In the genomic region with DNA sequence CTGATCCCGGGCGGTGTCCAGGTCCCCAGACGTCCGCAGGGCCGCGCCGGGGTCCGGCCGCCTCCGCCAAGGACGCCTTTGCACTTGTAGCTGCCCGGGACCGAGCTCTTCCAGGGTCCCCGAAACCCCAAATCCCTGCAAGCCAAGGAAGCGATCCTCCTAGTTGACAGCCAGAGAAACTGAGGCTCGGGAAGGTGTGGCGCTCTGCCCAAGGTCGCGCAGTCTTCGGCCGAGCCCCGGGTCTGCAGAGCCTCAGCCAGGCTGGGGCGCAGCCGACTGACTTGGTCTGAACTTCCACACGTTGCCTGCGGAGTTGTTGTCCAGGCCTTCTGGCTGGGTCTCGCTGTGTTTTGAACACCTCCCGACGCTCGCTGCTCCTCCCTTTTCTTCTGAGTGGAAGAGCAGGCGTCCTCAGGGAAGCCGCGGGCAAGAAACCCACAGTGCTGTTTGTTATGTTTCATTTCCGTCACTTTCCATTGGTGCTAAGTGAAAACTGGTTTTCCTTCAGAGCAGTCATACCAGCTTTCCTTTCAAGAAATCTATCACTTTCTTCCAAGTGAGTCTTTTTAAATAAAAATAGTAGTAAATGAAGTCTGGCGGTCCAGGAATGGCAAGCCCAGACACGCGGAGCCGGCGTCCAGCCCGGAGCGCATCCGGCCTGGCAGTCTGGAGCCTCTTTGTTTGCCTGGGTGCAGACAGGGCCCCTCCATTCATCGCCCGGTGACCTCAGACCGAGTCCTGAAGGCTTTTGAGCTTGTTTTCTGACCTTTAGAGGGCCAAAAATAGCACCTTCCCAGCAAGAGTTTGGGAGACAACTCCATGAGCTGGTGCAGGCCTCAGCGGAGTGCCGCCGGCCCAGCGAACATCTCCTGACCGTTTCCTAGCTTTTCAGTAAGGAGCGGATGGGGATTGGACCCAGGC, we compare ENCODE assay signal across 7 cellular contexts. TPM values are rescaled to one million over a fixed set of nuclear protein-coding genes. Genes with fewer than 3 reads are reported as not detected.
A peak's percentile ranks its signal among the peaks of the same experiment; 100 is the strongest.
DNase-seq lines count a peak whose midpoint lies in the region; ATAC-seq and TF ChIP-seq lines count a peak whose summit lies in the region.

No MANE protein-coding gene starts in this region.

- H3K36me3 ChIP-seq in esophagus muscularis mucosa = peaks cover 0 to 14% (median 5%) of the 10 kb centered on the region in 4 donors
- no peaks in the 10 kb centered on the region for H3K36me3 ChIP-seq in muscle layer of colon (ENCODE audit: insufficient read depth, low read length)
- H3K36me3 ChIP-seq in transverse colon = no peaks in the 10 kb centered on the region

- 10% methylated on average over 25 of the region's 51 CpGs for WGBS in esophagus muscularis mucosa
- WGBS in transverse colon (ENCODE audit: low coverage in 1 of 2), 2 donors = 26 to 32% methylated on average over 6 to 37 of the region's 51 CpGs

- intact Hi-C loops in activated CD4-positive, alpha-beta memory T cell treated with anti-CD3 and anti-CD28 coated beads for 36 hours (cut with micrococcal nuclease) = no loop called here
- intact Hi-C loops in esophagus muscularis mucosa (cut with DNase I) (loop anchor here (2.0 kb wide), 1 partner anchor 33 kb away; a partner anchor contains a TSS), transverse colon (cut with DNase I; ENCODE audit: low total_unique reads) (no loop called here)

- H3K4me3 Mint-ChIP-seq in activated CD4-positive, alpha-beta memory T cell treated with anti-CD3 and anti-CD28 coated beads for 36 hours = peak overlapping the region; percentile 83

- CTCF ChIA-PET in activated CD4-positive, alpha-beta memory T cell treated with anti-CD3 and anti-CD28 coated beads for 36 hours (lab: Charles Lee) = interaction anchor here (1.0 to 1.8 kb wide), 5 partner anchors 15 to 191 kb away, joined by 3 to 5 read pairs (median 4); a partner anchor contains a TSS

- TF ChIP-seq POLR2A in esophagus muscularis mucosa (IDR thresholded peaks at IDR 0.05; ENCODE audit: low read depth) (no peak), transverse colon (IDR thresholded peaks at IDR 0.05) (peak; percentile 28)

- TF ChIP-seq CTCF in esophagus muscularis mucosa (IDR thresholded peaks at IDR 0.05) (no peak), transverse colon (IDR thresholded peaks at IDR 0.05) (no peak)

- H3K4me1 ChIP-seq in esophagus muscularis mucosa (peaks cover 15 to 47% (median 36%) of the 10 kb centered on the region in 4 donors), muscle layer of colon (ENCODE audit: insufficient read depth, low read length) (peaks cover 34% of the 10 kb centered on the region), transverse colon (peaks cover 2 to 28% (median 11%) of the 10 kb centered on the region in 4 donors)

- DNase-seq in EH (ENCODE audit: low read depth) = peak; percentile 76
- DNase-seq in LoVo (ENCODE audit: low spot score) = peak; percentile 26
- peak; percentile 30 for DNase-seq in activated CD4-positive, alpha-beta memory T cell treated with anti-CD3 and anti-CD28 coated beads for 36 hours
- no peak for DNase-seq in esophagus muscularis mucosa (ENCODE audit: extremely low spot score)
- peak; percentile 47 for DNase-seq in transverse colon

- peak overlapping the region; percentile 82 for H3K9ac ChIP-seq in muscle layer of colon (ENCODE audit: low read length)

- H3K27ac ChIP-seq in esophagus muscularis mucosa (replicated peaks in 1 of 4) (peak overlapping the region; percentile 82 to 89 (median 87)), muscle layer of colon (ENCODE audit: low read depth, low read length) (peak overlapping the region; percentile 86), transverse colon (peak overlapping the region; percentile 85 to 89 (median 86))

- H3K9me3 Mint-ChIP-seq in activated CD4-positive, alpha-beta memory T cell treated with anti-CD3 and anti-CD28 coated beads for 36 hours = no peaks in the 10 kb centered on the region

- no peaks in the 10 kb centered on the region for H3K27me3 Mint-ChIP-seq in activated CD4-positive, alpha-beta memory T cell treated with anti-CD3 and anti-CD28 coated beads for 36 hours

- peak; percentile 34 for ATAC-seq in GM21528 (IDR thresholded peaks at IDR 0.05; ENCODE audit: low FRiP score, unreplicated experiment)

- H3K27me3 ChIP-seq in esophagus muscularis mucosa (no peaks in the 10 kb centered on the region), muscle layer of colon (ENCODE audit: control insufficient read depth in 1 of 2, insufficient read depth in 2 of 2, low read length in 2 of 2) (no peaks in the 10 kb centered on the region), transverse colon (no peaks in the 10 kb centered on the region)

- peaks cover 14% of the 10 kb centered on the region for H3K4me1 Mint-ChIP-seq in activated CD4-positive, alpha-beta memory T cell treated with anti-CD3 and anti-CD28 coated beads for 36 hours (ENCODE audit: low read depth)

- in situ Hi-C loops in transverse colon (cut with MboI; ENCODE audit: low pct_ligation_motif_present in 1 of 4, low pct_unique_long_range_greater_than_20kb in 1 of 4, low sequenced_read_pairs in 3 of 4) = no loop called here

- no peak for TF ChIP-seq EP300 in esophagus muscularis mucosa (IDR thresholded peaks at IDR 0.05)
- no peak for TF ChIP-seq EP300 in transverse colon (IDR thresholded peaks at IDR 0.05; ENCODE audit: low read depth)

- no peak overlapping the region for H3K27ac Mint-ChIP-seq in activated CD4-positive, alpha-beta memory T cell treated with anti-CD3 and anti-CD28 coated beads for 36 hours

- H3K36me3 Mint-ChIP-seq in activated CD4-positive, alpha-beta memory T cell treated with anti-CD3 and anti-CD28 coated beads for 36 hours = peaks cover 4% of the 10 kb centered on the region

- peak overlapping the region; percentile 87 to 98 (median 94) for H3K4me3 ChIP-seq in esophagus muscularis mucosa
- H3K4me3 ChIP-seq in muscle layer of colon (ENCODE audit: low read depth in 1 of 2, low read length in 2 of 2) = peak overlapping the region; percentile 84 to 97
- peak overlapping the region; percentile 53 to 98 (median 94) for H3K4me3 ChIP-seq in transverse colon

- no peaks in the 10 kb centered on the region for H3K9me3 ChIP-seq in esophagus muscularis mucosa
- no peaks in the 10 kb centered on the region for H3K9me3 ChIP-seq in muscle layer of colon (ENCODE audit: low read length)
- H3K9me3 ChIP-seq in transverse colon = no peaks in the 10 kb centered on the region

- POLR2A ChIA-PET in activated CD4-positive, alpha-beta memory T cell treated with anti-CD3 and anti-CD28 coated beads for 36 hours (lab: Charles Lee) = interaction anchor here (1.8 kb wide), 1 partner anchor 32 kb away, joined by 17 read pairs; a partner anchor contains a TSS

RNA-seq across cellular contexts. Expression of a gene that starts 0.7 kb away (rescaled TPM):
- total RNA-seq in activated CD4-positive, alpha-beta memory T cell treated with anti-CD3 and anti-CD28 coated beads for 36 hours = 1 to 10 TPM; 5.5 to 5.9 TPM
- total RNA-seq in esophagus muscularis mucosa (10 to 100 TPM; 48.2 to 75.0 (median 54.5) TPM), transverse colon (10 to 100 TPM; 15.3 to 30.7 (median 25.5) TPM)

RNA-seq across cellular contexts. Expression of a gene that starts 32.5 kb away (rescaled TPM):
- total RNA-seq in activated CD4-positive, alpha-beta memory T cell treated with anti-CD3 and anti-CD28 coated beads for 36 hours = 100 to 1,000 TPM in 1 of 2 experiments, 10 to 100 TPM in 1; 99.7 to 101 TPM
- 1 to 10 TPM in 3 of 4 donors, under 1 TPM in 1; 0.66 to 2.1 (median 1.4) TPM for total RNA-seq in esophagus muscularis mucosa
- total RNA-seq in transverse colon = 10 to 100 TPM in 1 of 4 donors, 1 to 10 TPM in 2, under 1 TPM in 1; 0.75 to 12.4 (median 4.9) TPM

RNA-seq across cellular contexts. Expression of a gene that starts 33.0 kb away (rescaled TPM):
- total RNA-seq in activated CD4-positive, alpha-beta memory T cell treated with anti-CD3 and anti-CD28 coated beads for 36 hours = 10 to 100 TPM; 53.9 to 56.6 TPM
- 10 to 100 TPM; 16.2 to 22.9 (median 20.7) TPM for total RNA-seq in esophagus muscularis mucosa
- 10 to 100 TPM in 2 of 4 donors, 1 to 10 TPM in 2; 5.2 to 21.8 (median 14.2) TPM for total RNA-seq in transverse colon

RNA-seq across cellular contexts. Expression of a gene that starts 52.6 kb away (rescaled TPM):
- total RNA-seq in activated CD4-positive, alpha-beta memory T cell treated with anti-CD3 and anti-CD28 coated beads for 36 hours = 1 to 10 TPM; 7.8 to 8.6 TPM
- total RNA-seq in esophagus muscularis mucosa (1 to 10 TPM; 3.1 to 8.1 (median 5.4) TPM), transverse colon (1 to 10 TPM in 3 of 4 donors, not detected in 1; 1.1 to 1.4 (median 1.1) TPM)

Comparison
In these comparisons a context has a peak if more than half of its experiments do, and no peak if none do; other contexts are left out.
1. RNA of a gene that starts 32.5 kb away (total RNA-seq): 99.7 to 101 TPM in activated CD4-positive, alpha-beta memory T cell treated with anti-CD3 and anti-CD28 coated beads for 36 hours; 0.75 to 12.4 TPM in transverse colon and 0.66 to 2.1 TPM in esophagus muscularis mucosa; every median in the first group is over 4 times any median in the second.
2. Peak in every context shown above with its lines, with median percentiles within 50 percentile points of each other: H3K27ac ChIP-seq and H3K4me3 ChIP-seq.